17 cellular contexts compared by ENCODE assay signal in genomic region chr2:226515344-226516055, GRCh38.
DNase-seq lines count a peak whose midpoint lies in the region; ATAC-seq, FAIRE-seq and TF ChIP-seq lines count a peak whose summit lies in the region.
"Had no signal": no experiment of that assay in that cellular context is flagged by ENCODE, and none has a peak within 500 bp of the region (broad histone marks: within the 10 kb centered on the region; RNA-seq: fewer than 3 reads in every experiment).

No MANE protein-coding gene starts in this region.

- H3K4me3 Mint-ChIP-seq in stimulated activated naive B cell treated with anti-CD40 and anti-IgM and Interleukin-4, amounts not matched to agents 10 μg/mL and 1 μg/mL and 100 μg/mL, for 72 hours = no peak overlapping the region
- H3K4me3 Mint-ChIP-seq in T-helper 2 cell treated with Interferon-gamma antibody and Interleukin-4, amounts not matched to agents 5 μg/mL and 100 μg/mL, for 36 hours = no peak overlapping the region
- H3K4me3 Mint-ChIP-seq: neural progenitor cell had no signal

- POLR2A ChIA-PET in A549 (lab: Yijun Ruan, JAX) (no interaction called here), HepG2 (lab: Yijun Ruan, JAX) (interaction anchor here (1.0 to 1.1 kb wide), 2 partner anchors 38 to 68 kb away, joined by 3 to 4 read pairs; no protein-coding TSS in a partner anchor)

- in situ Hi-C loops in HepG2 (cut with HindIII; ENCODE audit: extremely low pct_ligation_motif_present, low pct_unique_long_range_greater_than_20kb) = no loop called here

- H3K27ac Mint-ChIP-seq in stimulated activated naive B cell treated with anti-CD40 and anti-IgM and Interleukin-4, amounts not matched to agents 10 μg/mL and 1 μg/mL and 100 μg/mL, for 72 hours = no peak overlapping the region
- no peak overlapping the region for H3K27ac Mint-ChIP-seq in T-helper 2 cell treated with Interferon-gamma antibody and Interleukin-4, amounts not matched to agents 5 μg/mL and 100 μg/mL, for 36 hours

- TF ChIP-seq CTCF in A549 (IDR thresholded peaks at IDR 0.05) (no peak), cardiac fibroblast (IDR thresholded peaks at IDR 0.05; ENCODE audit: low read depth, low read length) (no peak), HepG2 (CRISPR knock-in tag; IDR thresholded peaks at IDR 0.05) (no peak), mucosa of descending colon (IDR thresholded peaks at IDR 0.05) (no peak)

- no peaks in the 10 kb centered on the region for H3K4me1 Mint-ChIP-seq in stimulated activated naive B cell treated with anti-CD40 and anti-IgM and Interleukin-4, amounts not matched to agents 10 μg/mL and 1 μg/mL and 100 μg/mL, for 72 hours
- H3K4me1 Mint-ChIP-seq in T-helper 2 cell treated with Interferon-gamma antibody and Interleukin-4, amounts not matched to agents 5 μg/mL and 100 μg/mL, for 36 hours (ENCODE audit: low read depth) = no peaks in the 10 kb centered on the region

- CTCF ChIA-PET in A549 (lab: Yijun Ruan, JAX) (no interaction called here), HepG2 (lab: Yijun Ruan, JAX; ENCODE audit: low intra/inter-chr PET ratio, low total read pairs) (interaction anchor here (1.2 kb wide), 1 partner anchor 286 kb away, joined by 3 read pairs; no protein-coding TSS in a partner anchor)

- WGBS in A549 (ENCODE audit: missing lambda C conversion rate) = 37% methylated on average over 4 of the region's 4 CpGs
- 22% methylated on average over 4 of the region's 4 CpGs for WGBS in HepG2 (ENCODE audit: low lambda C conversion rate)

- H3K79me2 ChIP-seq in HepG2 (ENCODE audit: insufficient read depth, low read length) = no peaks in the 10 kb centered on the region

- intact Hi-C loops in HepG2 (cut with micrococcal nuclease; ENCODE audit: unreplicated experiment) (loop anchor here (1.0 to 2.0 kb wide), 3 partner anchors 37 to 285 kb away; no protein-coding TSS in a partner anchor), mucosa of descending colon (cut with DNase I, micrococcal nuclease) (no loop called here)

- H4K20me1 ChIP-seq in HepG2 (ENCODE audit: insufficient read depth, low read length) = no peaks in the 10 kb centered on the region

- peaks cover 0 to 4% of the 10 kb centered on the region in 2 donors for H3K9me3 Mint-ChIP-seq in stimulated activated naive B cell treated with anti-CD40 and anti-IgM and Interleukin-4, amounts not matched to agents 10 μg/mL and 1 μg/mL and 100 μg/mL, for 72 hours
- no peaks in the 10 kb centered on the region for H3K9me3 Mint-ChIP-seq in T-helper 2 cell treated with Interferon-gamma antibody and Interleukin-4, amounts not matched to agents 5 μg/mL and 100 μg/mL, for 36 hours

- H3K27me3 Mint-ChIP-seq in stimulated activated naive B cell treated with anti-CD40 and anti-IgM and Interleukin-4, amounts not matched to agents 10 μg/mL and 1 μg/mL and 100 μg/mL, for 72 hours = peaks cover 0 to 9% of the 10 kb centered on the region in 2 donors
- H3K27me3 Mint-ChIP-seq in T-helper 2 cell treated with Interferon-gamma antibody and Interleukin-4, amounts not matched to agents 5 μg/mL and 100 μg/mL, for 36 hours (ENCODE audit: low read depth) = no peaks in the 10 kb centered on the region

- peak; percentile 5 to 46; a peak in 2 of 5 replicates for TF ChIP-seq RAD21 in A549 (conservative IDR thresholded peaks at IDR 0.05 in 1 of 2, IDR thresholded peaks at IDR 0.05 in 1 of 2)
- peak; percentile 33; the same call in 1 of the 2 replicates for TF ChIP-seq RAD21 in HepG2 (CRISPR knock-in tag; IDR thresholded peaks at IDR 0.05)

- no peaks in the 10 kb centered on the region for H3K36me3 Mint-ChIP-seq in stimulated activated naive B cell treated with anti-CD40 and anti-IgM and Interleukin-4, amounts not matched to agents 10 μg/mL and 1 μg/mL and 100 μg/mL, for 72 hours
- H3K36me3 Mint-ChIP-seq in T-helper 2 cell treated with Interferon-gamma antibody and Interleukin-4, amounts not matched to agents 5 μg/mL and 100 μg/mL, for 36 hours (ENCODE audit: low read depth) = no peaks in the 10 kb centered on the region
- H3K36me3 Mint-ChIP-seq: neural progenitor cell had no signal

- no peak overlapping the region for H3K4me3 ChIP-seq in A549
- no peak overlapping the region for H3K4me3 ChIP-seq in cardiac fibroblast (replicated peaks in 1 of 2; ENCODE audit: low read depth in 2 of 2, low read length in 2 of 2)
- peak overlapping the region in 1 of 3 experiments; percentile 3; a peak in 1 of 6 replicates for H3K4me3 ChIP-seq in HepG2 (replicated peaks in 1 of 3; ENCODE audit: insufficient read depth in 1 of 3, low read depth in 2 of 3, low read length in 3 of 3)
- H3K4me3 ChIP-seq in mucosa of descending colon = no peak overlapping the region
- H3K4me3 ChIP-seq: neural progenitor cell, skin epidermis had no signal

- TF ChIP-seq EP300 in A549 (IDR thresholded peaks at IDR 0.05) (peak in 1 of 2 experiments; percentile 16; a peak in 1 of 5 replicates), HepG2 (IDR thresholded peaks at IDR 0.05; ENCODE audit: low read depth in 2 of 2, low read length in 2 of 2) (peak; percentile 66 to 98; a peak in 2 of 4 replicates), HepG2 (CRISPR knock-in tag; IDR thresholded peaks at IDR 0.05; ENCODE audit: borderline replicate concordance) (peak; percentile 64; the same call in 1 of the 2 replicates)

- H3K27me3 ChIP-seq in HepG2 (ENCODE audit: control insufficient read depth in 1 of 2, insufficient read depth in 2 of 2, low read length in 2 of 2) = no peaks in the 10 kb centered on the region
- H3K27me3 ChIP-seq: neural progenitor cell had no signal

- TF ChIP-seq POLR2A in A549 (IDR thresholded peaks at IDR 0.05; ENCODE audit: low read length) (no peak), HepG2 (IDR thresholded peaks at IDR 0.05; ENCODE audit: insufficient read depth in 1 of 2, low read depth in 2 of 2, low read length in 2 of 2) (no peak)

- H3K4me1 ChIP-seq in A549 (peaks cover 23% of the 10 kb centered on the region), HepG2 (ENCODE audit: insufficient read depth, low read length) (peaks cover 35% of the 10 kb centered on the region), mucosa of descending colon (ENCODE audit: low read depth) (no peaks in the 10 kb centered on the region)
- H3K4me1 ChIP-seq: neural progenitor cell had no signal

- FAIRE-seq in A549 (lab: Jason Lieb, UNC) (no peak), HepG2 (lab: Jason Lieb, UNC) (no peak)

- H3K27ac ChIP-seq in A549 (peak overlapping the region; percentile 75 to 85), HepG2 (ENCODE audit: extremely low read length, insufficient read depth, low read length) (peak overlapping the region; percentile 89)
- H3K27ac ChIP-seq: neural progenitor cell, skin epidermis had no signal

- BruUV-seq in HepG2 (replicated peaks; lab: Mats Ljungman, UMichigan) = no TSS peak

- H3K9ac ChIP-seq in HepG2 (ENCODE audit: insufficient read depth, low read depth, low read length) = peak overlapping the region; percentile 59
- H3K9ac ChIP-seq: neural progenitor cell had no signal

- peak overlapping the region; percentile 84 for H2AFZ ChIP-seq in HepG2 (ENCODE audit: low read length)
- H2AFZ ChIP-seq: neural progenitor cell had no signal

- H3K9me3 ChIP-seq in A549 (peaks cover 16% of the 10 kb centered on the region), HepG2 (ENCODE audit: low read length) (peaks cover 5% of the 10 kb centered on the region), mucosa of descending colon (no peaks in the 10 kb centered on the region)

- H3K36me3 ChIP-seq in HepG2 (replicated peaks in 1 of 2; ENCODE audit: control insufficient read depth in 1 of 2, insufficient read depth in 2 of 2, low read length in 2 of 2) = no peaks in the 10 kb centered on the region
- no peaks in the 10 kb centered on the region for H3K36me3 ChIP-seq in mucosa of descending colon (ENCODE audit: low read depth)
- H3K36me3 ChIP-seq: neural progenitor cell had no signal

- ATAC-seq in A549 (peak; percentile 61 to 80; a peak in 5 of 6 replicates), HepG2 (peak; percentile 98), mucosa of descending colon (no peak), GM21381 (IDR thresholded peaks at IDR 0.05; ENCODE audit: unreplicated experiment) (no peak)
- ATAC-seq in stimulated activated naive B cell treated with anti-CD40 and anti-IgM and Interleukin-4, amounts not matched to agents 10 μg/mL and 1 μg/mL and 100 μg/mL, for 72 hours (replicated peaks) = no peak
- ATAC-seq: Right ventricle myocardium inferior had no signal

- DNase-seq in A549 (ENCODE audit: low read depth in 1 of 2, low spot score in 1 of 2) = peak in 1 of 2 experiments; percentile 66
- peak; percentile 79 for DNase-seq in HCEC 1CT
- DNase-seq in cardiac fibroblast (ENCODE audit: low read depth in 2 of 2) = peak; percentile 17 to 61
- peak; percentile 94 for DNase-seq in HepG2 (ENCODE audit: low spot score)
- DNase-seq in mucosa of descending colon = no peak
- no peak for DNase-seq in stimulated activated naive B cell treated with anti-CD40 and anti-IgM and Interleukin-4, amounts not matched to agents 10 μg/mL and 1 μg/mL and 100 μg/mL, for 72 hours
- DNase-seq in T-helper 2 cell treated with Interferon-gamma antibody and Interleukin-4, amounts not matched to agents 5 μg/mL and 100 μg/mL, for 36 hours (ENCODE audit: low spot score) = no peak
- DNase-seq: AML-193; DMS79 treated with DMSO at 0.1 percent for 48 hours; effector CD4-positive, alpha-beta T cell; hypothalamus; NCI-H1694 treated with DMSO at 0.1 percent for 48 hours; NCI-H774 had no signal

- H3K4me2 ChIP-seq in A549 = peak overlapping the region; percentile 66
- peak overlapping the region; percentile 54 for H3K4me2 ChIP-seq in HepG2 (ENCODE audit: low read depth, low read length)
- H3K4me2 ChIP-seq: neural progenitor cell had no signal

TF ChIP-seq in A549, 52 proteins besides CTCF, POLR2A, EP300 and RAD21 (continues in another document):
- peak; percentile 64; the same call in 1 of the 3 replicates for TF ChIP-seq BCL3 (IDR thresholded peaks at IDR 0.05)

TF ChIP-seq in HepG2, 621 proteins besides CTCF, POLR2A, EP300 and RAD21 (continues in another document):
- TF ChIP-seq ZNF790 (CRISPR knock-in tag; IDR thresholded peaks at IDR 0.05; ENCODE audit: borderline replicate concordance) (no peak), MEF2D (CRISPR knock-in tag; IDR thresholded peaks at IDR 0.05) (peak; percentile 56), FOXO1 (CRISPR knock-in tag; IDR thresholded peaks at IDR 0.05) (peak; percentile 66; the same call in 1 of the 2 replicates), SAP130 (CRISPR knock-in tag; IDR thresholded peaks at IDR 0.05; ENCODE audit: low read depth) (peak; percentile 50; the same call in 1 of the 2 replicates), ZNF616 (CRISPR knock-in tag; IDR thresholded peaks at IDR 0.05; ENCODE audit: low read depth) (no peak), TBL1XR1 (IDR thresholded peaks at IDR 0.05; ENCODE audit: borderline replicate concordance, low read length, partially characterized antibody) (peak; percentile 44), CENPT (CRISPR knock-in tag; IDR thresholded peaks at IDR 0.05; ENCODE audit: low read depth) (no peak), MATR3 (CRISPR knock-in tag; IDR thresholded peaks at IDR 0.05) (no peak), CREB1 (IDR thresholded peaks at IDR 0.05) (no peak), CREB1 (CRISPR knock-in tag; IDR thresholded peaks at IDR 0.05) (peak; percentile 48; the same call in 1 of the 2 replicates), NFIC (IDR thresholded peaks at IDR 0.05; ENCODE audit: low read length) (peak; percentile 96), TMF1 (CRISPR knock-in tag; IDR thresholded peaks at IDR 0.05; ENCODE audit: low read depth) (no peak)

Comparison
In these comparisons a context has a peak if more than half of its experiments do, and no peak if none do; other contexts are left out.
1. ATAC-seq: peak in A549 (2 of 2) and HepG2 (single experiment); none in mucosa of descending colon (single experiment), stimulated activated naive B cell treated with anti-CD40 and anti-IgM and Interleukin-4, amounts not matched to agents 10 μg/mL and 1 μg/mL and 100 μg/mL, for 72 hours (0 of 2) and GM21381 (single experiment).
2. DNase-seq: peak in HCEC 1CT (single experiment), cardiac fibroblast (2 of 2) and HepG2 (single experiment); none in mucosa of descending colon (0 of 3), stimulated activated naive B cell treated with anti-CD40 and anti-IgM and Interleukin-4, amounts not matched to agents 10 μg/mL and 1 μg/mL and 100 μg/mL, for 72 hours (single experiment) and T-helper 2 cell treated with Interferon-gamma antibody and Interleukin-4, amounts not matched to agents 5 μg/mL and 100 μg/mL, for 36 hours (single experiment).
3. Of the 38 proteins assayed by ChIP-seq in both HepG2 and A549: peak only in HepG2: BHLHE40, CHD4, EHMT2, MAX and NFE2L2; only in A549: BCL3 and JUNB; in both: CEBPB, FOSL2, MAFK and RAD21; in neither: 24; mixed calls (peak in some experiments, not most) for 3.